ENCODE assay signal across 9 cellular contexts in the genomic region with DNA sequence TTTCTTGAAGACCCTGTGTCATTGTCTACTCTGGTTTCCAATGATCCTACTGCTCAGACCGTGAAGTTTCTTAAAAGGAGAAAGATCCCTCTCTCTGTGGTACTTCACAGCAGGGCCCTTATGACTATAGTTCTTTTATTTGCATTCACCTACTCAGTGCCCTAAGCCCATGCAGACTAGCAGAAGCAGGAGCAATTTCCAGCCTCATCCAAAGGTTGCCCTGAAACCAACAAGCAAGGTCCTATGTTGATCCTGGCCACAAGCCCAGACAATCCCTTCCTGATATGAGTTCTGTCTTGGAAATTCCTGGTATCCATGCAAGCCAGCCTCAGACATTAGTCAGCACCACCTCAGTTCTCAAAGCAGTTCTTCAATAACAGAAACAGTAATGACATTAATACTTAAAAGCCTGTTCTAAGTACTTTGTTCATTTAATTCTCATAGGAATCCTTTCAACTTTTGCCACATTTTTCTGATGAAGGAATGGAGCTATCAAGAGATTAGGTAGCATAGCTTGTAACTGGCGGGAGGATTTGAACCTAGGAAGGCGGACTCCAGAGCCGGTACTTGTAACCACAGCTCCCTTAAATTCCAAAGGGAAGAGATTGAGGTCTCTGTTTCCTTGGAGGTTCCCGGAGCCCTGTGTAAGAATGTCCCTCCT. TPM values are rescaled to one million over a fixed set of nuclear protein-coding genes. Genes with fewer than 3 reads are reported as not detected.
DNase-seq lines count a peak whose midpoint lies in the region; FAIRE-seq lines count a peak whose summit lies in the region.
"Had no signal": no experiment of that assay in that cellular context is flagged by ENCODE, and none has a peak within 500 bp of the region (broad histone marks: within the 10 kb centered on the region; RNA-seq: fewer than 3 reads in every experiment).

No MANE protein-coding gene starts in this region.

- no peak overlapping the region for H3K4me2 ChIP-seq in trophoblast cell (ENCODE audit: low read length)

- no peak overlapping the region for H4K8ac ChIP-seq in trophoblast cell (ENCODE audit: low read depth, low read length)

- H4K12ac ChIP-seq in trophoblast cell (ENCODE audit: low read depth, low read length) = no peak overlapping the region

- no peak overlapping the region for H2BK5ac ChIP-seq in trophoblast cell (ENCODE audit: low read depth, low read length, poor library complexity)

- H3K79me2 ChIP-seq in trophoblast cell (ENCODE audit: control insufficient read depth, insufficient read depth, low read length, poor library complexity) = no peaks in the 10 kb centered on the region
- H3K79me2 ChIP-seq: parathyroid adenoma had no signal

- no peak overlapping the region for H2AFZ ChIP-seq in trophoblast cell (ENCODE audit: insufficient read depth, low read length, poor library complexity)
- H2AFZ ChIP-seq: parathyroid adenoma had no signal

- no peaks in the 10 kb centered on the region for H3K79me1 ChIP-seq in trophoblast cell (ENCODE audit: low read length)

- H3K9me3 ChIP-seq in trophoblast cell (ENCODE audit: insufficient read depth, low read depth, low read length) = no peaks in the 10 kb centered on the region

- DNase-seq in RPMI7951 (ENCODE audit: low read depth) (peak; percentile 98), fibroblast of peridontal ligament (ENCODE audit: extremely low read depth) (peak; percentile 95), trophoblast cell (peak; percentile 76 to 81), hypothalamus (lab: John Stamatoyannopoulos, UW) (no peak), SHP77 (lab: John Stamatoyannopoulos, UW) (no peak), nucleus accumbens (lab: John Stamatoyannopoulos, UW) (no peak), superior temporal gyrus (ENCODE audit: extremely low spot score) (no peak)

- H3K36me3 ChIP-seq in trophoblast cell (ENCODE audit: control insufficient read depth in 1 of 2, insufficient read depth in 2 of 2, low read length in 2 of 2) = no peaks in the 10 kb centered on the region

- WGBS in trophoblast cell (ENCODE audit: extremely low coverage, insufficient coverage, insufficient read length) = no CpG with 5 or more reads among the region's 5 CpGs

- no peak overlapping the region for H3K18ac ChIP-seq in trophoblast cell (ENCODE audit: low read length)

- H3K23ac ChIP-seq in trophoblast cell (ENCODE audit: low read length) = no peak overlapping the region

- H2AK5ac ChIP-seq in trophoblast cell (ENCODE audit: low read length) = no peak overlapping the region

- H2BK120ac ChIP-seq in trophoblast cell (ENCODE audit: insufficient read depth, low read length, poor library complexity) = no peak overlapping the region

- H3K4ac ChIP-seq in trophoblast cell (ENCODE audit: low read depth, low read length) = no peak overlapping the region

- H3K4me1 ChIP-seq in trophoblast cell (ENCODE audit: control insufficient read depth in 1 of 2, insufficient read depth in 2 of 2, low read length in 2 of 2) = peaks cover 0 to 2% of the 10 kb centered on the region in 2 experiments
- H3K4me1 ChIP-seq: parathyroid adenoma had no signal

- H4K91ac ChIP-seq in trophoblast cell (ENCODE audit: low read depth, low read length) = no peak overlapping the region

- H3K27ac ChIP-seq in trophoblast cell (ENCODE audit: low read depth, low read length) = no peak overlapping the region
- H3K27ac ChIP-seq: parathyroid adenoma had no signal

- FAIRE-seq in G401.6 (lab: Jason Lieb, UNC) = peak; percentile 92

- no peak overlapping the region for H3K9ac ChIP-seq in trophoblast cell (ENCODE audit: low read length)
- H3K9ac ChIP-seq: parathyroid adenoma had no signal

- H2BK12ac ChIP-seq in trophoblast cell (ENCODE audit: low read length) = no peak overlapping the region

- no peak overlapping the region for H3K14ac ChIP-seq in trophoblast cell (ENCODE audit: low read length)

- no peak overlapping the region for H3K4me3 ChIP-seq in trophoblast cell (ENCODE audit: low read depth, low read length)

- no peaks in the 10 kb centered on the region for H3K27me3 ChIP-seq in trophoblast cell (ENCODE audit: insufficient read depth, low read length)

RNA-seq across cellular contexts. Expression of gene ST8SIA6, which starts 58.1 kb away (rescaled TPM):
- total RNA-seq in RPMI7951 (2014; rRNA removed; shearing (Covaris generic)) = not detected in 2 replicates
- polyA plus RNA-seq in trophoblast cell (2013) = 0.07 and 0.11 TPM in 2 replicates

Comparison
In these comparisons a context has a peak if more than half of its experiments do, and no peak if none do; other contexts are left out.
1. DNase-seq: peak in RPMI7951 (single experiment), fibroblast of peridontal ligament (single experiment) and trophoblast cell (2 of 2); none in hypothalamus (0 of 51), SHP77 (0 of 2), nucleus accumbens (0 of 56) and superior temporal gyrus (single experiment).